ENCODE assay signal across 1 cellular context in the genomic region with DNA sequence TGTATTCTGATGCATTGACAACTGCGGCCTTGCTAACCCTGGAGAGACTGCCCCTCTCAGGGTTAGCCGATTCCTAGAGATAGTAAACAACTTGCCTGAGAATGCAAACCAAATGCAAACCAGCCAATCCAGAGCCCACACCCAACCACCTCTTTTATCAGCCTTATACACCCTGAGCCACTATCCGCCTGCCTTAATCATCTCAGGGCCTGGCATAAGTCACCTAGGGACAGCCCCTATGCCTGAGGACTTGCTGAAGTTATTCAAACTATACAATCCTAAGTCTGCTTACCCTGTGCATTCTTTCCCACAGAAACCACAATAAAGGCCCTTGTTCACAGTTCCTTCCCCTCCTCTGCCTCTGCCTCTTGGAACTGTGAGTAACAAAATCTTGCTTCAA.
TF ChIP-seq lines count a peak whose summit lies in the region.

No MANE protein-coding gene starts in this region.

TF ChIP-seq in HCT116, 20 proteins besides CTCF, POLR2A, EP300 and RAD21 (continued from another document):
- no peak for TF ChIP-seq POLR2AphosphoS5 (IDR thresholded peaks at IDR 0.05; ENCODE audit: low read depth, low read length)
- no peak for TF ChIP-seq ZNF274 (IDR thresholded peaks at IDR 0.05; ENCODE audit: low read depth, low read length)
- TF ChIP-seq YY1 (IDR thresholded peaks at IDR 0.05; ENCODE audit: extremely low read depth, insufficient replicate concordance, low read depth, low read length) = no peak
- TF ChIP-seq JUND (IDR thresholded peaks at IDR 0.05) = no peak
- no peak for TF ChIP-seq ZFX (IDR thresholded peaks at IDR 0.05)
- TF ChIP-seq ELF1 (IDR thresholded peaks at IDR 0.05; ENCODE audit: borderline replicate concordance, low read depth) = no peak
- TF ChIP-seq CEBPB (IDR thresholded peaks at IDR 0.05; ENCODE audit: low read depth) = no peak
- TF ChIP-seq, protein P1, sequence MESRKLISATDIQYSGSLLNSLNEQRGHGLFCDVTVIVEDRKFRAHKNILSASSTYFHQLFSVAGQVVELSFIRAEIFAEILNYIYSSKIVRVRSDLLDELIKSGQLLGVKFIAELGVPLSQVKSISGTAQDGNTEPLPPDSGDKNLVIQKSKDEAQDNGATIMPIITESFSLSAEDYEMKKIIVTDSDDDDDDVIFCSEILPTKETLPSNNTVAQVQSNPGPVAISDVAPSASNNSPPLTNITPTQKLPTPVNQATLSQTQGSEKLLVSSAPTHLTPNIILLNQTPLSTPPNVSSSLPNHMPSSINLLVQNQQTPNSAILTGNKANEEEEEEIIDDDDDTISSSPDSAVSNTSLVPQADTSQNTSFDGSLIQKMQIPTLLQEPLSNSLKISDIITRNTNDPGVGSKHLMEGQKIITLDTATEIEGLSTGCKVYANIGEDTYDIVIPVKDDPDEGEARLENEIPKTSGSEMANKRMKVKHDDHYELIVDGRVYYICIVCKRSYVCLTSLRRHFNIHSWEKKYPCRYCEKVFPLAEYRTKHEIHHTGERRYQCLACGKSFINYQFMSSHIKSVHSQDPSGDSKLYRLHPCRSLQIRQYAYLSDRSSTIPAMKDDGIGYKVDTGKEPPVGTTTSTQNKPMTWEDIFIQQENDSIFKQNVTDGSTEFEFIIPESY (IDR thresholded peaks at IDR 0.05; ENCODE audit: extremely low read depth, insufficient replicate concordance, low read length) = no peak
- no peak for TF ChIP-seq CBX3 (IDR thresholded peaks at IDR 0.05; ENCODE audit: low read depth)
- no peak for TF ChIP-seq EZH2phosphoT487 (IDR thresholded peaks at IDR 0.05; ENCODE audit: borderline replicate concordance)
- no peak for TF ChIP-seq SRF (IDR thresholded peaks at IDR 0.05; ENCODE audit: low read depth)
- TF ChIP-seq TCF7L2 (IDR thresholded peaks at IDR 0.05; ENCODE audit: borderline replicate concordance, extremely low read depth, insufficient read depth, insufficient read length) = no peak
- TF ChIP-seq, protein P2, sequence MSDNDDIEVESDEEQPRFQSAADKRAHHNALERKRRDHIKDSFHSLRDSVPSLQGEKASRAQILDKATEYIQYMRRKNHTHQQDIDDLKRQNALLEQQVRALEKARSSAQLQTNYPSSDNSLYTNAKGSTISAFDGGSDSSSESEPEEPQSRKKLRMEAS (IDR thresholded peaks at IDR 0.05) = no peak
- TF ChIP-seq FOSL1 (IDR thresholded peaks at IDR 0.05; ENCODE audit: low read depth) = no peak
TF ChIP-seq in HCT116: peak in this region for 0.
